ENCODE assay signal across 1 cellular context in genomic region chr10:404341-404740, GRCh38.
A peak's percentile ranks its signal among the peaks of the same experiment; 100 is the strongest.
TF ChIP-seq lines count a peak whose summit lies in the region.

No MANE protein-coding gene starts in this region.

TF ChIP-seq in SK-N-SH treated with all-trans-retinoic acid at 6 μM for 48 hours, 23 proteins besides CTCF, POLR2A, EP300 and RAD21 (continued from another document):
- TF ChIP-seq POU6F1 (CRISPR knock-in tag; IDR thresholded peaks at IDR 0.05; ENCODE audit: borderline replicate concordance, low read depth) (no peak; the same call in 1 of the 2 replicates), ARNTL (CRISPR knock-in tag; IDR thresholded peaks at IDR 0.05; ENCODE audit: borderline replicate concordance, low read depth) (no peak), GLIS3 (CRISPR knock-in tag; IDR thresholded peaks at IDR 0.05) (no peak), ZC3H10 (CRISPR knock-in tag; IDR thresholded peaks at IDR 0.05) (no peak), ISL1 (CRISPR knock-in tag; IDR thresholded peaks at IDR 0.05) (peak; percentile 85), ZFP30 (CRISPR knock-in tag; IDR thresholded peaks at IDR 0.05) (no peak), ZFP3 (CRISPR knock-in tag; IDR thresholded peaks at IDR 0.05) (no peak), SNAI2 (CRISPR knock-in tag; IDR thresholded peaks at IDR 0.05) (no peak; the same call in 1 of the 2 replicates), OSR1 (CRISPR knock-in tag; IDR thresholded peaks at IDR 0.05) (no peak), TOX (CRISPR knock-in tag; IDR thresholded peaks at IDR 0.05; ENCODE audit: borderline replicate concordance) (no peak), BACH2 (CRISPR knock-in tag; IDR thresholded peaks at IDR 0.05; ENCODE audit: borderline replicate concordance) (no peak), ESRRG (CRISPR knock-in tag; IDR thresholded peaks at IDR 0.05) (no peak), ZNF70 (CRISPR knock-in tag; IDR thresholded peaks at IDR 0.05) (no peak), ZNF8 (CRISPR knock-in tag; IDR thresholded peaks at IDR 0.05) (no peak), RARB (CRISPR knock-in tag; IDR thresholded peaks at IDR 0.05) (no peak), PATZ1 (CRISPR knock-in tag; IDR thresholded peaks at IDR 0.05; ENCODE audit: borderline replicate concordance) (no peak), ZNF565 (CRISPR knock-in tag; conservative IDR thresholded peaks at IDR 0.05; ENCODE audit: low read depth) (no peak), CSRNP3 (CRISPR knock-in tag; IDR thresholded peaks at IDR 0.05) (no peak), TSHZ2 (CRISPR knock-in tag; IDR thresholded peaks at IDR 0.05) (0 out of 2 replicates have a peak, but pooled peaks have one; percentile 40), CREB5 (CRISPR knock-in tag; IDR thresholded peaks at IDR 0.05; ENCODE audit: low read depth) (peak; percentile 33; the same call in 1 of the 2 replicates), CSDC2 (CRISPR knock-in tag; IDR thresholded peaks at IDR 0.05) (no peak)
